1 cellular context compared by ENCODE assay signal in the genomic region with DNA sequence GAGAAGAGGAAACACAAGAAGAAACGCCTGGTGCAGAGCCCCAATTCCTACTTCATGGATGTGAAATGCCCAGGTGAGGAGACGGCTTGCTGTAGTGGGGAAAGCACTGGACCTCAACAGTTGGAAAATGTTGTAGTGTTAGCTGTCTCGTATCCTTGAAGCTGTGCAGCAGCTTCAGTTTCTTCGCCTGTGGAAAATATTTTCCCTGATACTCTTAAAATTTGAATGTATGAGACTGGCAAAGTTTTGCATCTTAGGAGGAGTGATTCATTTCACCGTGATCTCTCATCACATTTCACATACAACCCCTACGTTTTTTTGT.
TF ChIP-seq lines count a peak whose summit lies in the region.

No MANE protein-coding gene starts in this region.

TF ChIP-seq in endothelial cell of umbilical vein, 7 proteins besides CTCF, POLR2A, EP300 and RAD21:
- no peak for TF ChIP-seq GATA2 (IDR thresholded peaks at IDR 0.05; ENCODE audit: insufficient read depth, insufficient read length, low read depth, low read length)
- TF ChIP-seq JUN (IDR thresholded peaks at IDR 0.05; ENCODE audit: borderline replicate concordance, insufficient read depth, insufficient read length, low read depth) = no peak
- no peak for TF ChIP-seq POLR2AphosphoS5 (IDR thresholded peaks at IDR 0.05; ENCODE audit: insufficient read depth, low read depth, low read length)
- no peak for TF ChIP-seq MYC (IDR thresholded peaks at IDR 0.05; ENCODE audit: low read depth, low read length)
- TF ChIP-seq, protein P1, sequence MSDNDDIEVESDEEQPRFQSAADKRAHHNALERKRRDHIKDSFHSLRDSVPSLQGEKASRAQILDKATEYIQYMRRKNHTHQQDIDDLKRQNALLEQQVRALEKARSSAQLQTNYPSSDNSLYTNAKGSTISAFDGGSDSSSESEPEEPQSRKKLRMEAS (IDR thresholded peaks at IDR 0.05; ENCODE audit: insufficient read depth, insufficient read length) = no peak
- no peak for TF ChIP-seq FOS (IDR thresholded peaks at IDR 0.05; ENCODE audit: borderline replicate concordance, insufficient read depth, low read length)
- no peak for TF ChIP-seq EZH2 (IDR thresholded peaks at IDR 0.05; ENCODE audit: borderline replicate concordance, low read depth, low read length, severe bottlenecking)
